21 cellular contexts compared by ENCODE assay signal in genomic region chr10:98320476-98321202, GRCh38.
"Had no signal": no experiment of that assay in that cellular context is flagged by ENCODE, and none has a peak within 500 bp of the region (broad histone marks: within the 10 kb centered on the region; RNA-seq: fewer than 3 reads in every experiment).

No MANE protein-coding gene starts in this region.

- H3K36me3 ChIP-seq: cardiac muscle cell, lower lobe of right lung, spleen, thyroid gland, upper lobe of right lung had no signal

- H3K4me1 ChIP-seq: body of pancreas, thyroid gland had no signal

- DNase-seq: activated CD4-positive, alpha-beta T cell treated with anti-CD3 and anti-CD28 coated beads, Interleukin-2, amount 10 ng/mL, durations not matched to agents 7 days and 5 days; activated CD8-positive, alpha-beta memory T cell treated with anti-CD3 and anti-CD28 coated beads, Interleukin-2, amount 10 ng/mL, durations not matched to agents 7 days and 5 days; activated CD8-positive, alpha-beta T cell treated with anti-CD3 and anti-CD28 coated beads for 36 hours; activated gamma-delta T cell; activated T-cell treated with anti-CD3 and anti-CD28 coated beads for 4 hours; anterior cingulate cortex; body of pancreas; effector CD4-positive, alpha-beta T cell; erythroblast; foreskin fibroblast; kidney; lower lobe of right lung; naive B cell; spleen; stimulated activated CD4-positive, alpha-beta T cell treated with anti-CD3 and anti-CD28 coated beads, Interleukin-4, amount 100 ng/mL, for 1 hour; stimulated activated naive CD4-positive, alpha-beta T cell treated with Interleukin-2 at 50 U/mL for 16 hours; substantia nigra; thyroid gland; upper lobe of right lung had no signal

- H3K27ac ChIP-seq: body of pancreas, cardiac muscle cell, lower lobe of right lung, spleen, thyroid gland, upper lobe of right lung, VCaP had no signal

- H3K27me3 ChIP-seq: body of pancreas, cardiac muscle cell, thyroid gland, upper lobe of right lung had no signal

- H3K4me3 ChIP-seq: body of pancreas, cardiac muscle cell, lower lobe of right lung, spleen, thyroid gland, upper lobe of right lung had no signal

- H3K9me3 ChIP-seq: body of pancreas, lower lobe of right lung, spleen, thyroid gland, upper lobe of right lung had no signal
